In the genomic region with DNA sequence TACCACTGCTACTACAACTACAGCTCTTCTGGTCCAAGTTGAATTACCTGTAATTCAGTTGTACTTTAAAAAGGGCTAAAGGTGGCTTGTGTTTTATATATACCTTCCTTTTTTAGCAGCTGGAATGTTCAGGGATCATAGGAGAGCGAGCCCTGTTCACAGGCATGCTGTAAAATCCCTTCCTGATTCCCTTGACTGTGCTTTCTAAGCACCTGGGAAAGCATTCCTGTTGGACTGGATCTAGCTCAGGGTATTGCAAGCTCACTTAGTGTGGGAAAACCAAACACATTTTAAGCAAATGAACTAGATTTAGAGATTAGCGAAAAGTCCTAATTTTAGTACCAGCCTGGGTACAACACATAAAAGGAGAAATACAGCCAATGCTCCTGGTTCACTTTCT, we compare ENCODE assay signal across 20 cellular contexts.
"Had no signal": no experiment of that assay in that cellular context is flagged by ENCODE, and none has a peak within 500 bp of the region (broad histone marks: within the 10 kb centered on the region; RNA-seq: fewer than 3 reads in every experiment).

No MANE protein-coding gene starts in this region.

- H3K9me3 Mint-ChIP-seq: activated T-cell treated with anti-CD3 and anti-CD28 coated beads, Interleukin-2, amount 50 U/mL, for 4 hours had no signal

- H3K27ac Mint-ChIP-seq: endodermal cell had no signal

- H3K4me3 Mint-ChIP-seq: activated T-cell treated with anti-CD3 and anti-CD28 coated beads, Interleukin-2, amount 50 U/mL, for 4 hours; endodermal cell; naive B cell had no signal

- H3K4me1 ChIP-seq: foreskin keratinocyte, left ventricle myocardium inferior, right lobe of liver had no signal

- DNase-seq: activated CD4-positive, alpha-beta T cell treated with anti-CD3 and anti-CD28 coated beads, Interleukin-2, amount 50 U/mL, for 1 hour; activated CD8-positive, alpha-beta memory T cell treated with anti-CD3 and anti-CD28 coated beads, Interleukin-2, amount 50 U/mL, for 4 hours; activated effector memory CD4-positive, alpha-beta T cell treated with Interleukin-2 at 50 U/mL for 16 hours; activated T-cell treated with anti-CD3 and anti-CD28 coated beads, Interleukin-2, amount 50 U/mL, for 4 hours; amniotic stem cell; dorsolateral prefrontal cortex; endodermal cell; foreskin keratinocyte; hypothalamus; kidney; left ventricle myocardium inferior; mammary epithelial cell; naive B cell; pancreas; right lobe of liver; small intestine; stimulated activated CD4-positive, alpha-beta T cell treated with anti-CD3 and anti-CD28 coated beads, Interleukin-4, amount 100 ng/mL, for 24 hours; stimulated activated naive CD4-positive, alpha-beta T cell had no signal

- H3K27ac ChIP-seq: dorsolateral prefrontal cortex, foreskin keratinocyte, left ventricle myocardium inferior, neutrophil, pancreas, right lobe of liver had no signal

- H3K4me3 ChIP-seq: dorsolateral prefrontal cortex, left ventricle myocardium inferior, pancreas, right lobe of liver had no signal

- FAIRE-seq: kidney, pancreas, small intestine had no signal

- H3K9me3 ChIP-seq: neutrophil, pancreas, right lobe of liver had no signal

- ATAC-seq: activated naive CD4-positive, alpha-beta T cell treated with anti-CD3 and anti-CD28 coated beads, Interleukin-2, amount 50 U/mL, for 72 hours; activated T-cell treated with anti-CD3 and anti-CD28 coated beads, Interleukin-2, amount 50 U/mL, for 4 hours; foreskin keratinocyte; right lobe of liver had no signal

- H3K27me3 Mint-ChIP-seq: naive B cell had no signal

- H3K27me3 ChIP-seq: dorsolateral prefrontal cortex, foreskin keratinocyte, neutrophil, pancreas, right lobe of liver had no signal
